In the genomic region with DNA sequence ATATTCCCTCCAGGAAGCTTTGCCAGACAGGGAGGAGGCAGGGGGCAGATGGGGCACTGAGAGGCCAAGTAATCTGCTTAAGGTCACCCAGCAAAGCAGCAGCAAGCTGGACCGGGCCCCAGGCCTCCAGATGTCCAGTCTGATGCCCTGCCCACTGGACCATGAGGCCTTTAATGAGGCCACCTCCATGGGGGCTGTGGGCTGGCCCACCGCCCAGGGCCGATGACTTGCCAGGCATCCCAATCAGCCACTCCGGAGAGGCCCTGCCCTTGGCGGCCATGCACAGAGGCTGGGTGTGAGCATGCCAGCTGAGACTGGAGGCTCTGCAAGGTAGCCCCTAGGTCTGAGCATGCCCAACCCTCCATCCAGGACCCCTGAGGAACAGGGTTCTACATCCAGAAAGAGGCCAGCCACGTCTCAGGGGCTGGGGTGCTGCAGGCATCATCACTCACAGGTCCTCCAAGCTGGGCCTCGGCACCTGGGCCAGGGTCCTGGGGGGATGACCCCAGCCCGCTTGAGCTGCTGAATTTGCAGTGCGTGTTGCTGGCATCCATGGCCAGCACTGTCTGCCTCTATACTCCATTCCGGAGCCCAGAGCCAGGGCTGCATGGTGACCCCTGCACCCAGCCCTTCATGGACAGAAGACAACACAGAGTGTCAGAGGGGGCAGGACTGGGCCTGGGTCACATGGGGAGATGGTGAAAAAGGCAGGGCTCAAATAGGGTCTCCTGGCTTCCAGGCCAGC, we compare ENCODE assay signal across 19 cellular contexts.
"Had no signal": no experiment of that assay in that cellular context is flagged by ENCODE, and none has a peak within 500 bp of the region (broad histone marks: within the 10 kb centered on the region; RNA-seq: fewer than 3 reads in every experiment).

No MANE protein-coding gene starts in this region.

- H3K4me1 ChIP-seq: gastroesophageal sphincter, left lung had no signal

- H3K9me3 ChIP-seq: breast epithelium, gastroesophageal sphincter, left lung, tibial artery had no signal

- H3K9me3 Mint-ChIP-seq: activated CD4-positive, alpha-beta T cell treated with anti-CD3 and anti-CD28 coated beads, Interleukin-2, amount 10 ng/mL, durations not matched to agents 24 days and 14 days; activated naive CD8-positive, alpha-beta T cell treated with anti-CD3 and anti-CD28 coated beads for 36 hours; activated T-cell treated with anti-CD3 and anti-CD28 coated beads, Interleukin-2, amount 50 U/mL, for 72 hours; dendritic cell treated with granulocyte-macrophage colony-stimulating factor and Interleukin-4, amounts not matched to agents 40 ng/mL and 50 ng/mL, for 4 days; nephron had no signal

- ATAC-seq: activated T-cell treated with anti-CD3 and anti-CD28 coated beads, Interleukin-2, amount 50 U/mL, for 72 hours; left lung had no signal

- H3K36me3 Mint-ChIP-seq: activated naive CD8-positive, alpha-beta T cell treated with anti-CD3 and anti-CD28 coated beads for 36 hours had no signal

- H3K27me3 Mint-ChIP-seq: activated CD4-positive, alpha-beta T cell treated with anti-CD3 and anti-CD28 coated beads, Interleukin-2, amount 10 ng/mL, durations not matched to agents 24 days and 14 days; activated naive CD8-positive, alpha-beta T cell treated with anti-CD3 and anti-CD28 coated beads for 36 hours had no signal

- H3K4me3 Mint-ChIP-seq: activated CD4-positive, alpha-beta T cell treated with anti-CD3 and anti-CD28 coated beads, Interleukin-2, amount 10 ng/mL, durations not matched to agents 24 days and 14 days; activated naive CD8-positive, alpha-beta T cell treated with anti-CD3 and anti-CD28 coated beads for 36 hours; activated T-cell treated with anti-CD3 and anti-CD28 coated beads, Interleukin-2, amount 50 U/mL, for 72 hours; dendritic cell treated with granulocyte-macrophage colony-stimulating factor and Interleukin-4, amounts not matched to agents 40 ng/mL and 50 ng/mL, for 4 days; nephron had no signal

- H3K4me3 ChIP-seq: breast epithelium, gastroesophageal sphincter, left lung, tibial artery had no signal

- FAIRE-seq: keratinocyte, TTC549, urothelium cell line had no signal

- H3K36me3 ChIP-seq: breast epithelium, gastroesophageal sphincter, left lung, tibial artery had no signal

- DNase-seq: activated CD4-positive, alpha-beta T cell treated with anti-CD3 and anti-CD28 coated beads, Interleukin-2, amount 10 ng/mL, durations not matched to agents 24 days and 14 days; activated CD4-positive, CD25-positive, alpha-beta regulatory T cell; activated CD8-positive, alpha-beta memory T cell treated with anti-CD3 and anti-CD28 coated beads, Interleukin-2, amount 50 U/mL, for 48 hours; activated naive CD8-positive, alpha-beta T cell treated with anti-CD3 and anti-CD28 coated beads for 36 hours; activated T-cell treated with anti-CD3 and anti-CD28 coated beads, Interleukin-2, amount 50 U/mL, for 72 hours; effector memory CD4-positive, alpha-beta T cell; mesendoderm; stimulated activated CD4-positive, alpha-beta T cell treated with anti-CD3 and anti-CD28 coated beads, Interleukin-4, amount 100 ng/mL, for 1 hour; stimulated activated naive CD4-positive, alpha-beta T cell; T-helper 2 cell; tibial artery had no signal

- H3K4me1 Mint-ChIP-seq: activated CD4-positive, alpha-beta T cell treated with anti-CD3 and anti-CD28 coated beads, Interleukin-2, amount 10 ng/mL, durations not matched to agents 24 days and 14 days; activated naive CD8-positive, alpha-beta T cell treated with anti-CD3 and anti-CD28 coated beads for 36 hours had no signal

- H3K27ac ChIP-seq: breast epithelium, gastroesophageal sphincter, left lung, tibial artery had no signal

- H3K27me3 ChIP-seq: breast epithelium, left lung, tibial artery had no signal

- H3K27ac Mint-ChIP-seq: activated CD4-positive, alpha-beta T cell treated with anti-CD3 and anti-CD28 coated beads, Interleukin-2, amount 10 ng/mL, durations not matched to agents 24 days and 14 days; activated naive CD8-positive, alpha-beta T cell treated with anti-CD3 and anti-CD28 coated beads for 36 hours; activated T-cell treated with anti-CD3 and anti-CD28 coated beads, Interleukin-2, amount 50 U/mL, for 72 hours; dendritic cell treated with granulocyte-macrophage colony-stimulating factor and Interleukin-4, amounts not matched to agents 40 ng/mL and 50 ng/mL, for 4 days; nephron had no signal
